ENCODE assay signal across 8 cellular contexts in the genomic region with DNA sequence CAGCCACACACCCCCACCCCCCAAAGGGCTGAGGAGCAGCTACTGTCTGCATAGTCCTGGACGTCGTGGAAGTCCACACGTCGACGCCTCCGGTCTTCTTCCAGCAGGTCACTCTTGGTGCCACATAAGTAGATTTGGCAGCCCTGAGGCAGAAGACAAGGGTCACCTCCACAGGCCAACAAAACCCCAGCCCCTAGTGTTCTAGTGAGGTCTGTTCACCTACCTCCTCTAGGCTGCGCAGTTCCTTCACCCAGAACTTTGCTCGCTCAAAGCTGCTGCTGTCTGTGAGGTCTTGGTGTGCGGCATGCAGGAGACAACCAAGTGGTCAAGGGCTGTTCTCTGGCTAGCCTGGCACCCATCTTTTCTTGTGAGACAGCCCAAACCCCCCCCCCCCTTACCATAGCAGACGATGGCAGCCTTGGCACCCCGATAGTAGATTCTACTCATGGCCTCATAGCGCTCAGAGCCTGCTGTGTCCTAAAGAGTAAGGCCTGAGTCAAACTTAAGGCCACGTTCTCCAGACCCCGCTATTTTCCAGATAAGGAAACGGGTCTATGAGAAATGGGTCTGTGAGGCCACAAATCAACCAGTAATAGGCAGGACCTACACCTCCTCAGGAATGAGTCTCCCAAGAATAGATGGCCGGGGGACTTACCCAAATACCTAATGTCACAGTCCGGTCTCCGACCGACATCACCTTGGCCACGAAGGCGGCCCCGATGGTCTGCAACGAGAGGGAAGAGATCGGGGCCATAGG. TPM values are rescaled to one million over a fixed set of nuclear protein-coding genes. Genes with fewer than 3 reads are reported as not detected.
DNase-seq lines count a peak whose midpoint lies in the region; ATAC-seq and TF ChIP-seq lines count a peak whose summit lies in the region.

No MANE protein-coding gene starts in this region.

- ATAC-seq in HCT116: no peak
- no peak for ATAC-seq in activated T-helper 17 cell treated with anti-CD3 and anti-CD28 coated beads, Interleukin-2, amount 50 U/mL, for 72 hours (replicated peaks)
- ATAC-seq in HG02588 (IDR thresholded peaks at IDR 0.05; ENCODE audit: unreplicated experiment): no peak
- no peak for ATAC-seq in HG02884 (IDR thresholded peaks at IDR 0.05; ENCODE audit: unreplicated experiment)

- H3K36me3 ChIP-seq in HCT116 (ENCODE audit: control insufficient read depth in 1 of 2, insufficient read depth in 2 of 2, low read length in 2 of 2): peaks cover 8 to 14% of the 10 kb centered on the region in 2 experiments; a peak in 2 of 4 replicates
- H3K36me3 ChIP-seq in iPS-18a (ENCODE audit: control insufficient read depth, low read depth, low read length): peaks cover 22% of the 10 kb centered on the region
- H3K36me3 ChIP-seq in subcutaneous abdominal adipose tissue (ENCODE audit: control insufficient read depth in 5 of 5, insufficient read depth in 5 of 5, low read length in 5 of 5): peaks cover 0 to 32% (median 27%) of the 10 kb centered on the region in 5 donors

- H3K27ac ChIP-seq in HCT116 (ENCODE audit: low read depth, low read length) (peak overlapping the region; percentile 13), iPS-18a (ENCODE audit: low read length) (no peak overlapping the region), subcutaneous abdominal adipose tissue (ENCODE audit: low read depth, low read length) (peak overlapping the region; percentile 90)

- H4K20me1 ChIP-seq in HCT116 (ENCODE audit: insufficient read depth): peaks cover 8% of the 10 kb centered on the region; the same call in 1 of the 2 replicates

- peak overlapping the region; percentile 92 for H3K4me2 ChIP-seq in HCT116 (ENCODE audit: low read length)

- POLR2A ChIA-PET in AG04449 (lab: Yijun Ruan, JAX): no interaction called here
- POLR2A ChIA-PET in HCT116 (lab: Charles Lee): interaction anchor here (0.9 to 1.0 kb wide), 2 partner anchors 146 to 178 kb away, joined by 3 read pairs; no protein-coding TSS in a partner anchor

- H2AFZ ChIP-seq in HCT116 (ENCODE audit: low read depth, low read length, poor library complexity, severe bottlenecking): no peak overlapping the region

- peaks cover 65% of the 10 kb centered on the region for H3K36me3 Mint-ChIP-seq in activated T-helper 17 cell treated with anti-CD3 and anti-CD28 coated beads, Interleukin-2, amount 50 U/mL, for 72 hours (ENCODE audit: low read depth)

- TF ChIP-seq RAD21 in HCT116 (IDR thresholded peaks at IDR 0.05; ENCODE audit: low read depth): no peak

- H3K27me3 ChIP-seq in HCT116 (ENCODE audit: insufficient read depth, low read length): no peaks in the 10 kb centered on the region
- no peaks in the 10 kb centered on the region for H3K27me3 ChIP-seq in iPS-18a (ENCODE audit: control insufficient read depth, insufficient read depth, low read length)
- H3K27me3 ChIP-seq in subcutaneous abdominal adipose tissue (ENCODE audit: control insufficient read depth in 5 of 5, insufficient read depth in 4 of 5, low read length in 5 of 5): no peaks in the 10 kb centered on the region

- TF ChIP-seq CTCF in AG04449 (IDR thresholded peaks at IDR 0.05; ENCODE audit: insufficient read depth, low read length, missing control alignments) (peak; percentile 2), HCT116 (IDR thresholded peaks at IDR 0.05 in 2 of 3, conservative IDR thresholded peaks at IDR 0.05 in 1 of 3; ENCODE audit: borderline replicate concordance in 1 of 3, insufficient read depth in 1 of 3, low read depth in 2 of 3, low read length in 2 of 3) (no peak)

- intact Hi-C loops in HCT116 (cut with micrococcal nuclease): loop anchor here (5.0 to 10.0 kb wide), 2 partner anchors 200 to 648 kb away; no protein-coding TSS in a partner anchor

- H3K9ac ChIP-seq in HCT116 (ENCODE audit: low read length) (peak overlapping the region; percentile 99), iPS-18a (ENCODE audit: low read length) (peak overlapping the region; percentile 68), subcutaneous abdominal adipose tissue (ENCODE audit: low read length in 5 of 5) (peak overlapping the region in 4 of 5 donors; percentile 63 to 95 (median 90))

- no peaks in the 10 kb centered on the region for H3K9me3 Mint-ChIP-seq in activated T-helper 17 cell treated with anti-CD3 and anti-CD28 coated beads, Interleukin-2, amount 50 U/mL, for 72 hours

- peak overlapping the region; percentile 86 for H3K4me3 Mint-ChIP-seq in activated T-helper 17 cell treated with anti-CD3 and anti-CD28 coated beads, Interleukin-2, amount 50 U/mL, for 72 hours

- H3K27me3 Mint-ChIP-seq in activated T-helper 17 cell treated with anti-CD3 and anti-CD28 coated beads, Interleukin-2, amount 50 U/mL, for 72 hours: no peaks in the 10 kb centered on the region

- H3K9me2 ChIP-seq in HCT116 (ENCODE audit: insufficient read depth): no peaks in the 10 kb centered on the region

- H3K9me3 ChIP-seq in HCT116 (ENCODE audit: control insufficient read depth in 1 of 2, insufficient read depth in 1 of 2, low read depth in 1 of 2, low read length in 2 of 2) (no peaks in the 10 kb centered on the region), iPS-18a (ENCODE audit: control insufficient read depth, low read depth, low read length) (no peaks in the 10 kb centered on the region), subcutaneous abdominal adipose tissue (ENCODE audit: control insufficient read depth in 5 of 5, low read length in 5 of 5) (no peaks in the 10 kb centered on the region)

- RAD21 ChIA-PET in HCT116 (lab: Charles Lee; ENCODE audit: low non-redundant PET in 1 of 2, low total read pairs in 2 of 2, uncharacterized antibody in 2 of 2, unreplicated experiment in 2 of 2): no interaction called here

- H3K4me3 ChIP-seq in AG04449 (ENCODE audit: low read depth, low read length): peak overlapping the region; percentile 96
- H3K4me3 ChIP-seq in HCT116 (replicated peaks in 1 of 2; ENCODE audit: low read depth in 1 of 2, low read length in 2 of 2): peak overlapping the region; percentile 88 to 99
- peak overlapping the region; percentile 96 for H3K4me3 ChIP-seq in iPS-18a (ENCODE audit: low read length)
- peak overlapping the region; percentile 67 to 89 (median 81) for H3K4me3 ChIP-seq in subcutaneous abdominal adipose tissue (ENCODE audit: low read depth in 1 of 5, low read length in 5 of 5)

- DNase-seq in AG04449 (ENCODE audit: low read depth, low spot score): no peak
- no peak for DNase-seq in HCT116 (ENCODE audit: low read depth, low spot score)
- no peak for DNase-seq in NCI-H524 treated with DMSO at 0.1 percent for 48 hours (lab: John Stamatoyannopoulos, UW)

- peaks cover 28% of the 10 kb centered on the region for H3K79me2 ChIP-seq in HCT116 (ENCODE audit: insufficient read depth, low read length)

- peak overlapping the region; percentile 76 for H3K27ac Mint-ChIP-seq in activated T-helper 17 cell treated with anti-CD3 and anti-CD28 coated beads, Interleukin-2, amount 50 U/mL, for 72 hours

- CTCF ChIA-PET in AG04449 (lab: Yijun Ruan, JAX): interaction anchor here (0.9 to 9.6 kb wide), 7 partner anchors 8 to 642 kb away, joined by 3 to 112 read pairs (median 7); a partner anchor contains a TSS
- CTCF ChIA-PET in HCT116 (lab: Charles Lee): interaction anchor here (2.2 kb wide), 1 partner anchor 8 kb away, joined by 17 read pairs; no protein-coding TSS in a partner anchor

- peaks cover 19 to 63% of the 10 kb centered on the region in 2 experiments for H3K4me1 ChIP-seq in HCT116 (ENCODE audit: control insufficient read depth in 1 of 2, insufficient read depth in 2 of 2, low read length in 2 of 2)
- H3K4me1 ChIP-seq in iPS-18a (ENCODE audit: control insufficient read depth, low read depth, low read length): peaks cover 10% of the 10 kb centered on the region
- peaks cover 17 to 86% (median 69%) of the 10 kb centered on the region in 5 donors for H3K4me1 ChIP-seq in subcutaneous abdominal adipose tissue (ENCODE audit: control insufficient read depth in 5 of 5, insufficient read depth in 5 of 5, low read length in 5 of 5)

- no peak for TF ChIP-seq POLR2A in HCT116 (IDR thresholded peaks at IDR 0.05; ENCODE audit: borderline replicate concordance, extremely low read depth, insufficient read depth, insufficient read length)

- BruUV-seq in HCT116 (replicated peaks; lab: Mats Ljungman, UMichigan): no TSS peak

- peaks cover 44% of the 10 kb centered on the region for H3K4me1 Mint-ChIP-seq in activated T-helper 17 cell treated with anti-CD3 and anti-CD28 coated beads, Interleukin-2, amount 50 U/mL, for 72 hours

TF ChIP-seq in HCT116, 20 proteins besides CTCF, POLR2A, EP300 and RAD21:
- TF ChIP-seq, protein P1, sequence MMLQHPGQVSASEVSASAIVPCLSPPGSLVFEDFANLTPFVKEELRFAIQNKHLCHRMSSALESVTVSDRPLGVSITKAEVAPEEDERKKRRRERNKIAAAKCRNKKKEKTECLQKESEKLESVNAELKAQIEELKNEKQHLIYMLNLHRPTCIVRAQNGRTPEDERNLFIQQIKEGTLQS (IDR thresholded peaks at IDR 0.05): no peak
- TF ChIP-seq POLR2AphosphoS5 (IDR thresholded peaks at IDR 0.05; ENCODE audit: low read depth, low read length) (0 out of 2 replicates have a peak, but pooled peaks have one; percentile 9), YY1 (IDR thresholded peaks at IDR 0.05; ENCODE audit: extremely low read depth, insufficient replicate concordance, low read depth, low read length) (no peak)

RNA-seq across cellular contexts. Expression of a gene that starts 1.0 kb away (rescaled TPM):
- 13.5 TPM for total RNA-seq in HCT116 (2021; ENCODE audit: unreplicated experiment)
- polyA plus RNA-seq in HCT116 (2012): 16.5 and 19.4 TPM in 2 replicates
- total RNA-seq in activated T-helper 17 cell treated with anti-CD3 and anti-CD28 coated beads, Interleukin-2, amount 50 U/mL, for 72 hours: 10 to 100 TPM; 21.5 to 28.7 TPM

RNA-seq across cellular contexts. Expression of a gene that starts 1.1 kb away (rescaled TPM):
- 223 TPM for total RNA-seq in HCT116 (2021; ENCODE audit: unreplicated experiment)
- polyA plus RNA-seq in HCT116 (2012): 181 and 221 TPM in 2 replicates
- 100 to 1,000 TPM; 142 to 314 TPM for total RNA-seq in activated T-helper 17 cell treated with anti-CD3 and anti-CD28 coated beads, Interleukin-2, amount 50 U/mL, for 72 hours

RNA-seq across cellular contexts. Expression of a gene that starts 9.2 kb away (rescaled TPM):
- 37.6 TPM for total RNA-seq in HCT116 (2021; ENCODE audit: unreplicated experiment)
- polyA plus RNA-seq in HCT116 (2012): 30.5 and 37.0 TPM in 2 replicates
- total RNA-seq in activated T-helper 17 cell treated with anti-CD3 and anti-CD28 coated beads, Interleukin-2, amount 50 U/mL, for 72 hours: 10 to 100 TPM; 21.9 to 26.0 TPM

RNA-seq across cellular contexts. Expression of a gene that starts 48.9 kb away (rescaled TPM):
- 128 TPM for total RNA-seq in HCT116 (2021; ENCODE audit: unreplicated experiment)
- 233 and 234 TPM in 2 replicates for polyA plus RNA-seq in HCT116 (2012)
- total RNA-seq in activated T-helper 17 cell treated with anti-CD3 and anti-CD28 coated beads, Interleukin-2, amount 50 U/mL, for 72 hours: 100 to 1,000 TPM in 1 of 2 donors, 10 to 100 TPM in 1; 94.3 to 122 TPM

RNA-seq across cellular contexts. Expression of a gene that starts 55.2 kb away (rescaled TPM):
- total RNA-seq in HCT116 (2021; ENCODE audit: unreplicated experiment): 9.4 TPM
- 12.3 and 12.9 TPM in 2 replicates for polyA plus RNA-seq in HCT116 (2012)
- 100 to 1,000 TPM in 1 of 2 donors, 10 to 100 TPM in 1; 45.5 to 102 TPM for total RNA-seq in activated T-helper 17 cell treated with anti-CD3 and anti-CD28 coated beads, Interleukin-2, amount 50 U/mL, for 72 hours
